In genomic region chr19:17747205-17748098, GRCh38 we compare ENCODE assay signal across 8 cellular contexts. TPM values are rescaled to one million over a fixed set of nuclear protein-coding genes. Genes with fewer than 3 reads are reported as not detected.
A peak's percentile ranks its signal among the peaks of the same experiment; 100 is the strongest.
DNase-seq lines count a peak whose midpoint lies in the region; ATAC-seq and TF ChIP-seq lines count a peak whose summit lies in the region.

No MANE protein-coding gene starts in this region.

- H4K12ac ChIP-seq in trophoblast cell (ENCODE audit: low read depth, low read length): peak overlapping the region; percentile 50

- TF ChIP-seq CTCF in GM12864 (IDR thresholded peaks at IDR 0.05; ENCODE audit: low read depth, low read length, missing control alignments) (no peak), transverse colon (IDR thresholded peaks at IDR 0.05) (no peak)

- H3K9ac ChIP-seq in trophoblast cell (ENCODE audit: low read length): no peak overlapping the region

- H3K23ac ChIP-seq in trophoblast cell (ENCODE audit: low read length): no peak overlapping the region

- no peak for TF ChIP-seq POLR2A in transverse colon (IDR thresholded peaks at IDR 0.05)

- H2AK5ac ChIP-seq in trophoblast cell (ENCODE audit: low read length): no peak overlapping the region

- H2BK120ac ChIP-seq in trophoblast cell (ENCODE audit: insufficient read depth, low read length, poor library complexity): no peak overlapping the region

- H4K91ac ChIP-seq in trophoblast cell (ENCODE audit: low read depth, low read length): no peak overlapping the region

- no CpG with 5 or more reads among the region's 75 CpGs for WGBS in trophoblast cell (ENCODE audit: extremely low coverage, insufficient coverage, insufficient read length)
- 6 to 7% methylated on average over 14 to 72 of the region's 75 CpGs for WGBS in transverse colon (ENCODE audit: low coverage in 1 of 2), 2 donors

- H3K4me1 Mint-ChIP-seq in activated naive CD8-positive, alpha-beta T cell treated with anti-CD3 and anti-CD28 coated beads, Interleukin-2, amount 50 U/mL, for 24 hours: peaks cover 57% of the 10 kb centered on the region

- H3K4me2 ChIP-seq in trophoblast cell (ENCODE audit: low read length): peak overlapping the region; percentile 81

- H3K27me3 ChIP-seq in trophoblast cell (ENCODE audit: insufficient read depth, low read length) (no peaks in the 10 kb centered on the region), transverse colon (no peaks in the 10 kb centered on the region)

- H3K4ac ChIP-seq in trophoblast cell (ENCODE audit: low read depth, low read length): no peak overlapping the region

- peak overlapping the region; percentile 78 for H3K27ac Mint-ChIP-seq in activated naive CD8-positive, alpha-beta T cell treated with anti-CD3 and anti-CD28 coated beads, Interleukin-2, amount 50 U/mL, for 24 hours

- H3K18ac ChIP-seq in trophoblast cell (ENCODE audit: low read length): no peak overlapping the region

- peaks cover 5 to 6% of the 10 kb centered on the region in 2 experiments for H3K4me1 ChIP-seq in trophoblast cell (ENCODE audit: control insufficient read depth in 1 of 2, insufficient read depth in 2 of 2, low read length in 2 of 2)
- H3K4me1 ChIP-seq in transverse colon: peaks cover 0 to 10% (median 7%) of the 10 kb centered on the region in 4 donors

- no peak overlapping the region for H2BK5ac ChIP-seq in trophoblast cell (ENCODE audit: low read depth, low read length, poor library complexity)

- no peaks in the 10 kb centered on the region for H3K9me3 Mint-ChIP-seq in activated naive CD8-positive, alpha-beta T cell treated with anti-CD3 and anti-CD28 coated beads, Interleukin-2, amount 50 U/mL, for 24 hours

- in situ Hi-C loops in transverse colon (cut with MboI; ENCODE audit: low pct_ligation_motif_present in 1 of 4, low pct_unique_long_range_greater_than_20kb in 1 of 4, low sequenced_read_pairs in 3 of 4): no loop called here

- peak overlapping the region; percentile 32 for H4K8ac ChIP-seq in trophoblast cell (ENCODE audit: low read depth, low read length)

- intact Hi-C loops in cardiac septum (cut with DNase I) (no loop called here), transverse colon (cut with DNase I; ENCODE audit: low total_unique reads) (no loop called here)

- H3K9me3 ChIP-seq in trophoblast cell (ENCODE audit: insufficient read depth, low read depth, low read length) (peaks cover 4% of the 10 kb centered on the region), transverse colon (no peaks in the 10 kb centered on the region)

- no peak overlapping the region for H3K14ac ChIP-seq in trophoblast cell (ENCODE audit: low read length)

- H2AFZ ChIP-seq in trophoblast cell (ENCODE audit: insufficient read depth, low read length, poor library complexity): peak overlapping the region; percentile 61

- H3K36me3 ChIP-seq in trophoblast cell (ENCODE audit: control insufficient read depth in 1 of 2, insufficient read depth in 2 of 2, low read length in 2 of 2) (no peaks in the 10 kb centered on the region), transverse colon (no peaks in the 10 kb centered on the region)

- H2BK12ac ChIP-seq in trophoblast cell (ENCODE audit: low read length): no peak overlapping the region

- peak overlapping the region; percentile 85 for H3K4me3 ChIP-seq in GM12864 (ENCODE audit: low read depth, low read length)
- H3K4me3 ChIP-seq in trophoblast cell (ENCODE audit: low read depth, low read length): peak overlapping the region; percentile 62
- peak overlapping the region; percentile 20 to 62 (median 36) for H3K4me3 ChIP-seq in transverse colon

- no peaks in the 10 kb centered on the region for H3K79me1 ChIP-seq in trophoblast cell (ENCODE audit: low read length)

- peak; percentile 69 for ATAC-seq in HG02763 (IDR thresholded peaks at IDR 0.05; ENCODE audit: unreplicated experiment)
- ATAC-seq in activated naive CD8-positive, alpha-beta T cell treated with anti-CD3 and anti-CD28 coated beads, Interleukin-2, amount 50 U/mL, for 24 hours: peak; percentile 90

- H3K27me3 Mint-ChIP-seq in activated naive CD8-positive, alpha-beta T cell treated with anti-CD3 and anti-CD28 coated beads, Interleukin-2, amount 50 U/mL, for 24 hours: no peaks in the 10 kb centered on the region

- DNase-seq in GM12864 (ENCODE audit: low read depth) (peak; percentile 91), NCI-H1417 treated with DMSO at 0.1 percent for 48 hours (lab: John Stamatoyannopoulos, UW) (peak; percentile 67), SW 1271 (lab: John Stamatoyannopoulos, UW) (peak; percentile 73 to 92), cardiac septum (ENCODE audit: low spot score) (peak; percentile 97), trophoblast cell (peak; percentile 96 to 97), transverse colon (peak; percentile 95)
- peak; percentile 93 for DNase-seq in activated naive CD8-positive, alpha-beta T cell treated with anti-CD3 and anti-CD28 coated beads, Interleukin-2, amount 50 U/mL, for 24 hours

- peak overlapping the region; percentile 80 for H3K4me3 Mint-ChIP-seq in activated naive CD8-positive, alpha-beta T cell treated with anti-CD3 and anti-CD28 coated beads, Interleukin-2, amount 50 U/mL, for 24 hours

- H3K27ac ChIP-seq in trophoblast cell (ENCODE audit: low read depth, low read length) (no peak overlapping the region), transverse colon (peak overlapping the region in 2 of 4 donors; percentile 27 to 37)

- no peaks in the 10 kb centered on the region for H3K79me2 ChIP-seq in trophoblast cell (ENCODE audit: control insufficient read depth, insufficient read depth, low read length, poor library complexity)

- no peak for TF ChIP-seq EP300 in transverse colon (IDR thresholded peaks at IDR 0.05; ENCODE audit: low read depth)

- H3K36me3 Mint-ChIP-seq in activated naive CD8-positive, alpha-beta T cell treated with anti-CD3 and anti-CD28 coated beads, Interleukin-2, amount 50 U/mL, for 24 hours (ENCODE audit: low read depth): no peaks in the 10 kb centered on the region

RNA-seq across cellular contexts. Expression of gene FCHO1, which starts 3.8 kb away (rescaled TPM):
- total RNA-seq in cardiac septum (1.0 TPM), transverse colon (10 to 100 TPM in 1 of 4 donors, 1 to 10 TPM in 2, under 1 TPM in 1; 0.60 to 26.9 (median 3.8) TPM)
- 0.88 and 0.90 TPM in 2 replicates for polyA plus RNA-seq in trophoblast cell (2013)

RNA-seq across cellular contexts. Expression of gene MAP1S, which starts 28.2 kb away (rescaled TPM):
- total RNA-seq in cardiac septum: 27.5 TPM
- 41.8 and 44.0 TPM in 2 replicates for polyA plus RNA-seq in trophoblast cell (2013)
- 100 to 1,000 TPM in 2 of 4 donors, 10 to 100 TPM in 2; 30.2 to 159 (median 68.0) TPM for total RNA-seq in transverse colon

RNA-seq across cellular contexts. Expression of gene B3GNT3, which starts 47.5 kb away (rescaled TPM):
- total RNA-seq in cardiac septum (not detected), transverse colon (100 to 1,000 TPM in 3 of 4 donors, 10 to 100 TPM in 1; 52.1 to 180 (median 144) TPM)
- polyA plus RNA-seq in trophoblast cell (2013): 0.19 TPM in 2 replicates

RNA-seq across cellular contexts. Expression of gene UNC13A, which starts 59.3 kb away (rescaled TPM):
- 0.30 TPM for total RNA-seq in cardiac septum
- 0.01 and 0.03 TPM in 2 replicates for polyA plus RNA-seq in trophoblast cell (2013)
- total RNA-seq in transverse colon: 1 to 10 TPM in 1 of 4 donors, under 1 TPM in 3; under 0.01 to 1.9 (median 0.30) TPM

Comparison
In these comparisons a context has a peak if more than half of its experiments do, and no peak if none do; other contexts are left out.
1. RNA of gene B3GNT3, which starts 47.5 kb away (total RNA-seq): 52.1 to 180 TPM in transverse colon; not detected in cardiac septum (single experiment); every median in the first group is over 10 times any median in the second.
2. Peak in every context shown above with its lines, with median percentiles within 50 percentile points of each other: DNase-seq and H3K4me3 ChIP-seq.